16 cellular contexts compared by ENCODE assay signal in the genomic region with DNA sequence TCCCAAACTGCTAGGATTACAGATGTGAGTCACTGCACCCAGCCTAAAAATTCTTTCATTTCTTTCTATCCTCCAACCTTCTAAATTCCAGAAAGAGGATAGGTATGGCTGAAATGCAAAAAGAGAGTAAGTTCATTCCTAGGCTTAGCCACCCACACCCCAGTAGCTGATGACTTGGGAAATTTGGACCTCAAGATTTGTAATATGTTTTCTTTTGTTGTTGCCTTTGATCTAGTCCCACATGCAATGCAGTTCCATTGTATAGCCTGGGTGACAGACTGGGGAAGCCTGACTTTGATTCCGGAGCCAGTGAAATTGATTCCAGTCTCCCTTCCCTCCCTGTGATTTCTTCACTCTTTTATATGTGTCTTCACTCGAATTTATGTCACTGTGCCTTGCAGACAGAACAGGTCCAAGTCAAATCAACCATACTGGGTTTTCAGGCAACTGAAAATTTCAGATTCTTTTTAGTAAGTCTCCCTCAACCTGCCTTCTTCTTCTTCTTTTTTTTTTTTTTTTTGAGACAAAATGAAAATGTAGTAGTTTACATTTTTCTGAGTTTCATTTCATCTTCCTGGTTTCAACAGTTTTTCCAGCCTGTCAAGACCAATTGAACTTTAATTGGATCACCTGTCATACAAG.
DNase-seq lines count a peak whose midpoint lies in the region; ATAC-seq, FAIRE-seq and TF ChIP-seq lines count a peak whose summit lies in the region.
"Had no signal": no experiment of that assay in that cellular context is flagged by ENCODE, and none has a peak within 500 bp of the region (broad histone marks: within the 10 kb centered on the region; RNA-seq: fewer than 3 reads in every experiment).

No MANE protein-coding gene starts in this region.

- no peak overlapping the region for H3K4me3 ChIP-seq in GM23338
- no peak overlapping the region for H3K4me3 ChIP-seq in astrocyte (ENCODE audit: insufficient read depth, low read depth, low read length)
- H3K4me3 ChIP-seq in osteoblast (ENCODE audit: insufficient read depth, low read length), result no peak overlapping the region

- H3K36me3 Mint-ChIP-seq in GM23338 (ENCODE audit: low read depth) (no peaks in the 10 kb centered on the region), astrocyte (ENCODE audit: low read depth, unreplicated experiment) (no peaks in the 10 kb centered on the region)

- H3K79me2 ChIP-seq in GM23338 (replicated peaks; ENCODE audit: insufficient read depth) (no peaks in the 10 kb centered on the region), astrocyte (ENCODE audit: insufficient read depth, low read length) (no peaks in the 10 kb centered on the region), osteoblast (ENCODE audit: insufficient read depth, low read length) (no peaks in the 10 kb centered on the region)

- 0 out of 2 replicates have a peak, but pooled peaks cover 8% of the 10 kb centered on the region for H3K4me1 ChIP-seq in GM23338 (ENCODE audit: insufficient read depth)
- no peaks in the 10 kb centered on the region for H3K4me1 ChIP-seq in astrocyte (ENCODE audit: insufficient read depth, low read length)
- peaks cover 38% of the 10 kb centered on the region for H3K4me1 ChIP-seq in osteoblast (ENCODE audit: insufficient read depth, low read length)

- H2AFZ ChIP-seq in GM23338 (peak overlapping the region; percentile 56), astrocyte (ENCODE audit: low read depth, low read length) (no peak overlapping the region), osteoblast (ENCODE audit: low read length) (peak overlapping the region; percentile 9)

- no peaks in the 10 kb centered on the region for H3F3A ChIP-seq in GM23338 (replicated peaks; ENCODE audit: low read depth)

- H3K9me3 ChIP-seq in astrocyte (ENCODE audit: insufficient read depth, low read depth, low read length) (no peaks in the 10 kb centered on the region), osteoblast (ENCODE audit: low read depth, low read length) (no peaks in the 10 kb centered on the region)

- no peak for FAIRE-seq in astrocyte (lab: Jason Lieb, UNC)
- FAIRE-seq: TTC549 had no signal

- H3K36me3 ChIP-seq in GM23338 (ENCODE audit: insufficient read depth) (no peaks in the 10 kb centered on the region), astrocyte (ENCODE audit: insufficient read depth, low read length) (no peaks in the 10 kb centered on the region), osteoblast (ENCODE audit: insufficient read depth, low read length) (no peaks in the 10 kb centered on the region)
- H3K36me3 ChIP-seq: brain microvascular endothelial cell had no signal

- H3K9me3 Mint-ChIP-seq in GM23338 (no peaks in the 10 kb centered on the region; the same call in 2 of the 3 replicates), astrocyte (ENCODE audit: unreplicated experiment) (peaks cover 5% of the 10 kb centered on the region)

- H3K9ac ChIP-seq in astrocyte (ENCODE audit: low read length), result no peak overlapping the region

- peaks cover 8% of the 10 kb centered on the region; the same call in 2 of the 3 replicates for H3K4me1 Mint-ChIP-seq in GM23338
- H3K4me1 Mint-ChIP-seq in astrocyte (ENCODE audit: low read depth, unreplicated experiment), result peaks cover 24% of the 10 kb centered on the region

- H3K27me3 ChIP-seq in GM23338 (ENCODE audit: insufficient read depth) (no peaks in the 10 kb centered on the region), astrocyte (ENCODE audit: insufficient read depth, low read length) (no peaks in the 10 kb centered on the region), osteoblast (ENCODE audit: insufficient read depth, low read length) (no peaks in the 10 kb centered on the region)
- H3K27me3 ChIP-seq: brain microvascular endothelial cell had no signal

- H3K27ac Mint-ChIP-seq in GM23338 (no peak overlapping the region), astrocyte (ENCODE audit: unreplicated experiment) (no peak overlapping the region)

- no peak for TF ChIP-seq CTCF in GM23338 (conservative IDR thresholded peaks at IDR 0.05; ENCODE audit: low read depth in 2 of 2)
- no peak for TF ChIP-seq CTCF in astrocyte (IDR thresholded peaks at IDR 0.05; ENCODE audit: insufficient read depth, low read depth, low read length)
- no peak for TF ChIP-seq CTCF in osteoblast (IDR thresholded peaks at IDR 0.05; ENCODE audit: extremely low read depth, low read depth, low read length)

- H3K4me2 ChIP-seq in GM23338 (no peak overlapping the region), astrocyte (ENCODE audit: low read length) (no peak overlapping the region), osteoblast (ENCODE audit: insufficient read depth, low read length) (peak overlapping the region; percentile 51)

- H3K27ac ChIP-seq in GM23338 (ENCODE audit: low read depth) (no peak overlapping the region), astrocyte (ENCODE audit: low read depth, low read length) (no peak overlapping the region), osteoblast (ENCODE audit: low read depth, low read length) (peak overlapping the region; percentile 59)
- H3K27ac ChIP-seq: brain microvascular endothelial cell had no signal

- no peak overlapping the region for H3K4me3 Mint-ChIP-seq in GM23338
- H3K4me3 Mint-ChIP-seq in astrocyte (ENCODE audit: unreplicated experiment), result no peak overlapping the region

- no peak for ATAC-seq in GM23338
- no peak for ATAC-seq in GM21360 (IDR thresholded peaks at IDR 0.05; ENCODE audit: unreplicated experiment)
- no peak for ATAC-seq in GM21423 (IDR thresholded peaks at IDR 0.05; ENCODE audit: unreplicated experiment)
- ATAC-seq: naive thymus-derived CD4-positive, alpha-beta T cell; sciatic nerve had no signal

- DNase-seq in NOMO-1 treated with DMSO at 0.1 percent for 48 hours (lab: John Stamatoyannopoulos, UW; ENCODE audit: unreplicated experiment), result peak; percentile 12
- DNase-seq in NOMO-1 (lab: John Stamatoyannopoulos, UW; ENCODE audit: unreplicated experiment in 2 of 2), result no peak
- DNase-seq in GM23338 (ENCODE audit: low spot score), result no peak
- DNase-seq in astrocyte (ENCODE audit: low read depth), result peak; percentile 52
- peak; percentile 56 for DNase-seq in osteoblast (ENCODE audit: insufficient read length, low spot score, missing footprints)
- no peak for DNase-seq in cortex of kidney (lab: John Stamatoyannopoulos, UW)
- DNase-seq: ACHN; brain microvascular endothelial cell; KBM-7; kidney glomerular epithelial cell; naive thymus-derived CD4-positive, alpha-beta T cell; NCI-H1694 treated with DMSO at 0.1 percent for 48 hours had no signal

- H3K9me2 ChIP-seq in GM23338 (ENCODE audit: insufficient read depth), result peaks cover 12% of the 10 kb centered on the region

- no peaks in the 10 kb centered on the region for H4K20me1 ChIP-seq in GM23338 (replicated peaks; ENCODE audit: insufficient read depth)
- H4K20me1 ChIP-seq in astrocyte (ENCODE audit: insufficient read depth, low read length), result no peaks in the 10 kb centered on the region
- no peaks in the 10 kb centered on the region for H4K20me1 ChIP-seq in osteoblast (ENCODE audit: insufficient read depth, low read length)

- H3K27me3 Mint-ChIP-seq in GM23338 (ENCODE audit: insufficient read depth, low read depth, poor library complexity) (peaks cover 7% of the 10 kb centered on the region), astrocyte (ENCODE audit: low read depth, unreplicated experiment) (peaks cover 9% of the 10 kb centered on the region)

TF ChIP-seq in GM23338, 12 proteins besides CTCF, POLR2A, EP300 and RAD21:
- TF ChIP-seq, protein P1, sequence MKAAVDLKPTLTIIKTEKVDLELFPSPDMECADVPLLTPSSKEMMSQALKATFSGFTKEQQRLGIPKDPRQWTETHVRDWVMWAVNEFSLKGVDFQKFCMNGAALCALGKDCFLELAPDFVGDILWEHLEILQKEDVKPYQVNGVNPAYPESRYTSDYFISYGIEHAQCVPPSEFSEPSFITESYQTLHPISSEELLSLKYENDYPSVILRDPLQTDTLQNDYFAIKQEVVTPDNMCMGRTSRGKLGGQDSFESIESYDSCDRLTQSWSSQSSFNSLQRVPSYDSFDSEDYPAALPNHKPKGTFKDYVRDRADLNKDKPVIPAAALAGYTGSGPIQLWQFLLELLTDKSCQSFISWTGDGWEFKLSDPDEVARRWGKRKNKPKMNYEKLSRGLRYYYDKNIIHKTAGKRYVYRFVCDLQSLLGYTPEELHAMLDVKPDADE (IDR thresholded peaks at IDR 0.05), result no peak
- no peak for TF ChIP-seq POLR2AphosphoS5 (IDR thresholded peaks at IDR 0.05; ENCODE audit: low read depth)
- TF ChIP-seq ZNF331 (CRISPR knock-in tag; IDR thresholded peaks at IDR 0.05; ENCODE audit: low read depth), result no peak
- no peak for TF ChIP-seq REST (IDR thresholded peaks at IDR 0.05; ENCODE audit: unreplicated experiment)
- no peak for TF ChIP-seq STAT1 (IDR thresholded peaks at IDR 0.05; ENCODE audit: unreplicated experiment)
- no peak for TF ChIP-seq ZNF114 (CRISPR knock-in tag; IDR thresholded peaks at IDR 0.05)
- no peak for TF ChIP-seq EZH2phosphoT487 (IDR thresholded peaks at IDR 0.05; ENCODE audit: unreplicated experiment)

Comparison
In these comparisons a context has a peak if more than half of its experiments do, and no peak if none do; other contexts are left out.
1. DNase-seq: peak in NOMO-1 treated with DMSO at 0.1 percent for 48 hours (single experiment), astrocyte (single experiment) and osteoblast (single experiment); none in NOMO-1 (0 of 2), GM23338 (single experiment) and cortex of kidney (single experiment).